1 cellular context compared by ENCODE assay signal in the genomic region with DNA sequence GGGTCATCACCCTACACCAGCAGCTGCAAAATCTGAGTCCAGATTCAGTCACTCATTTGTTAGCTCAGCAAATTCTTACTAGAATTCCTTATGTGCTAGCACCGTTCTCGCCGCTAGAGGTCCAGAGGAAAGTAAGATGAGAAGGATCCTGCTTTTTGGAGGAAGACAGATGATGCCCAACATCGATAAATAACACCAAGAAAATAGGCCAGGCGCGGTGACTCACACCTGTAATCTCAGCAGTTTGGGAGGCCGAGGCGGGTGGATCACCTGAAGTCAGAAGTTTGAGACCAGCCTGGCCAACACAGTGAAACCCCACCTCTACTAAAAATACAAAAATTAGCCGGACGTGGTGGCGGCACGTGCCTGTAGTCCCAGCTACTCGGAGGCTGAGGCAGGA.
TF ChIP-seq lines count a peak whose summit lies in the region.

No MANE protein-coding gene starts in this region.

TF ChIP-seq in HepG2, 621 proteins besides CTCF, POLR2A, EP300 and RAD21:
- peak; percentile 55 for TF ChIP-seq MAFF (IDR thresholded peaks at IDR 0.05; ENCODE audit: low read depth, low read length)
- TF ChIP-seq MAFK (conservative IDR thresholded peaks at IDR 0.05 in 1 of 2, IDR thresholded peaks at IDR 0.05 in 1 of 2; ENCODE audit: low read length in 2 of 2): peak; percentile 67 to 83
